9 cellular contexts compared by ENCODE assay signal in the genomic region with DNA sequence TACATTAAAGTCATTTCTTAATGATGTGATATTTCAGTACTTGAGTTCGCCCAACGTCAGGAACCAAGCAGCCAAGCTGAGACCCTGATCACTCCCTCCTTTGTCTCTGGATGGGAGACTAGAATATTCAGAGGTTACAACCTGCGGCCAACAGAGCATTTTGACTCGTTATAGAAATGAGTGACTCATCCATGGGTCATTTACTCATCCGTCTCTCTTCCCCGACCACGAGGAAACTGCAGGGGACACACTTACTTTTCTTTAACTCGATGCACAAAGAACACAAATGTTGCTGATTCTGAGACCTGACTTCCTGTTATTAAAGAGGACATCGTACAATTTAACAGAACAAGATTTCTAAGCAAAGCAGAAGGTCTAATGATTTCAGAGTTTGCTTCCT.
A peak's percentile ranks its signal among the peaks of the same experiment; 100 is the strongest.
DNase-seq lines count a peak whose midpoint lies in the region; ATAC-seq, FAIRE-seq and TF ChIP-seq lines count a peak whose summit lies in the region.
"Had no signal": no experiment of that assay in that cellular context is flagged by ENCODE, and none has a peak within 500 bp of the region (broad histone marks: within the 10 kb centered on the region; RNA-seq: fewer than 3 reads in every experiment).

No MANE protein-coding gene starts in this region.

- H3K9me3 ChIP-seq in K562 (replicated peaks; ENCODE audit: control insufficient read depth, insufficient read depth, low read depth, low read length) (no peaks in the 10 kb centered on the region), prostate gland (no peaks in the 10 kb centered on the region)

- ATAC-seq in K562 (no peak), HG02852 (IDR thresholded peaks at IDR 0.05; ENCODE audit: unreplicated experiment) (no peak), GM18909 (IDR thresholded peaks at IDR 0.05; ENCODE audit: poor library complexity, unreplicated experiment) (no peak)

- no peaks in the 10 kb centered on the region for H4K20me1 ChIP-seq in K562 (replicated peaks; ENCODE audit: control insufficient read depth, insufficient read depth, low read length)

- no peak for TF ChIP-seq POLR2A in K562 (conservative IDR thresholded peaks at IDR 0.05)
- no peak for TF ChIP-seq POLR2A in prostate gland (IDR thresholded peaks at IDR 0.05)

- no TSS peak for BruUV-seq in K562 (replicated peaks; lab: Mats Ljungman, UMichigan)

- no peak overlapping the region for H2AFZ ChIP-seq in K562 (ENCODE audit: low read depth, low read length)

- no peaks in the 10 kb centered on the region for H3K9me1 ChIP-seq in K562 (ENCODE audit: control insufficient read depth, insufficient read depth, low read length)

- intact Hi-C loops in K562 (cut with micrococcal nuclease): no loop called here
- intact Hi-C loops in prostate gland (cut with DNase I): no loop called here

- H3K36me3 ChIP-seq in K562 (ENCODE audit: control insufficient read depth, insufficient read depth, low read length): no peaks in the 10 kb centered on the region
- no peaks in the 10 kb centered on the region for H3K36me3 ChIP-seq in prostate gland

- H3K4me1 ChIP-seq in K562 (replicated peaks in 1 of 2; ENCODE audit: control insufficient read depth in 2 of 2, insufficient read depth in 2 of 2, low read length in 2 of 2) (no peaks in the 10 kb centered on the region), prostate gland (replicated peaks) (peaks cover 20% of the 10 kb centered on the region)

- H3K4me3 ChIP-seq in K562 (no peak overlapping the region), prostate gland (no peak overlapping the region)

- no peak overlapping the region for H3K27ac ChIP-seq in K562 (ENCODE audit: extremely low read depth, low read depth, low read length)
- no peak overlapping the region for H3K27ac ChIP-seq in prostate gland
- H3K27ac ChIP-seq: KMS-11 had no signal

- DNase-seq in Daoy (ENCODE audit: low read depth) (peak; percentile 75), HTR-8/SVneo (ENCODE audit: insufficient read length, low spot score) (peak; percentile 38), K562 (ENCODE audit: extremely low read depth in 1 of 4, low spot score in 3 of 4) (no peak), myocyte (ENCODE audit: low read depth) (peak; percentile 81), germinal center (ENCODE audit: low spot score) (no peak), prostate gland (ENCODE audit: low spot score) (no peak)

- CTCF ChIA-PET in K562 (lab: Yijun Ruan, JAX; ENCODE audit: low intra/inter-chr PET ratio): no interaction called here

- 0% methylated on average over 9 of the region's 9 CpGs for WGBS in K562 (ENCODE audit: insufficient coverage, low coverage, missing lambda C conversion rate)
- 48% methylated on average over 9 of the region's 9 CpGs for WGBS in prostate gland

- in situ Hi-C loops in K562 (cut with MboI): no loop called here

- TF ChIP-seq CTCF in K562 (IDR thresholded peaks at IDR 0.05 in 2 of 3, conservative IDR thresholded peaks at IDR 0.05 in 1 of 3; ENCODE audit: insufficient read depth in 2 of 3, low read depth in 1 of 3, low read length in 3 of 3) (no peak), prostate gland (IDR thresholded peaks at IDR 0.05) (no peak)

- no peaks in the 10 kb centered on the region for H3K79me2 ChIP-seq in K562 (ENCODE audit: control insufficient read depth, insufficient read depth, low read length)

- POLR2A ChIA-PET in K562 (lab: Yijun Ruan, JAX): no interaction called here

- H3K27me3 ChIP-seq in K562 (ENCODE audit: control insufficient read depth in 2 of 2, insufficient read depth in 2 of 2, low read length in 2 of 2) (peaks cover 0 to 29% of the 10 kb centered on the region in 2 experiments; a peak in 3 of 5 replicates), prostate gland (replicated peaks; ENCODE audit: insufficient read depth) (no peaks in the 10 kb centered on the region)

- TF ChIP-seq EP300 in K562 (IDR thresholded peaks at IDR 0.05; ENCODE audit: low read length): no peak

- H3K9ac ChIP-seq in K562 (ENCODE audit: insufficient read depth in 1 of 2, low read depth in 2 of 2, low read length in 2 of 2): no peak overlapping the region
- H3K9ac ChIP-seq: KMS-11 had no signal

- no peak overlapping the region for H3K4me2 ChIP-seq in K562 (ENCODE audit: insufficient read depth, low read length)
- H3K4me2 ChIP-seq: KMS-11 had no signal

- FAIRE-seq in HTR-8/SVneo (lab: Jason Lieb, UNC) (no peak), K562 (lab: Jason Lieb, UNC) (no peak)

- TF ChIP-seq RAD21 in K562 (CRISPR knock-in tag; conservative IDR thresholded peaks at IDR 0.05 in 1 of 2, IDR thresholded peaks at IDR 0.05 in 1 of 2): no peak

TF ChIP-seq in K562, 482 proteins besides CTCF, POLR2A, EP300 and RAD21:
- TF ChIP-seq FOSL1 (tag; conservative IDR thresholded peaks at IDR 0.05) (peak; percentile 36; the same call in 1 of the 2 replicates), TAL1 (IDR thresholded peaks at IDR 0.05) (no peak), CCAR2 (IDR thresholded peaks at IDR 0.05; ENCODE audit: low read depth, low read length) (no peak), ATF7 (IDR thresholded peaks at IDR 0.05) (no peak)
- TF ChIP-seq, protein P1, sequence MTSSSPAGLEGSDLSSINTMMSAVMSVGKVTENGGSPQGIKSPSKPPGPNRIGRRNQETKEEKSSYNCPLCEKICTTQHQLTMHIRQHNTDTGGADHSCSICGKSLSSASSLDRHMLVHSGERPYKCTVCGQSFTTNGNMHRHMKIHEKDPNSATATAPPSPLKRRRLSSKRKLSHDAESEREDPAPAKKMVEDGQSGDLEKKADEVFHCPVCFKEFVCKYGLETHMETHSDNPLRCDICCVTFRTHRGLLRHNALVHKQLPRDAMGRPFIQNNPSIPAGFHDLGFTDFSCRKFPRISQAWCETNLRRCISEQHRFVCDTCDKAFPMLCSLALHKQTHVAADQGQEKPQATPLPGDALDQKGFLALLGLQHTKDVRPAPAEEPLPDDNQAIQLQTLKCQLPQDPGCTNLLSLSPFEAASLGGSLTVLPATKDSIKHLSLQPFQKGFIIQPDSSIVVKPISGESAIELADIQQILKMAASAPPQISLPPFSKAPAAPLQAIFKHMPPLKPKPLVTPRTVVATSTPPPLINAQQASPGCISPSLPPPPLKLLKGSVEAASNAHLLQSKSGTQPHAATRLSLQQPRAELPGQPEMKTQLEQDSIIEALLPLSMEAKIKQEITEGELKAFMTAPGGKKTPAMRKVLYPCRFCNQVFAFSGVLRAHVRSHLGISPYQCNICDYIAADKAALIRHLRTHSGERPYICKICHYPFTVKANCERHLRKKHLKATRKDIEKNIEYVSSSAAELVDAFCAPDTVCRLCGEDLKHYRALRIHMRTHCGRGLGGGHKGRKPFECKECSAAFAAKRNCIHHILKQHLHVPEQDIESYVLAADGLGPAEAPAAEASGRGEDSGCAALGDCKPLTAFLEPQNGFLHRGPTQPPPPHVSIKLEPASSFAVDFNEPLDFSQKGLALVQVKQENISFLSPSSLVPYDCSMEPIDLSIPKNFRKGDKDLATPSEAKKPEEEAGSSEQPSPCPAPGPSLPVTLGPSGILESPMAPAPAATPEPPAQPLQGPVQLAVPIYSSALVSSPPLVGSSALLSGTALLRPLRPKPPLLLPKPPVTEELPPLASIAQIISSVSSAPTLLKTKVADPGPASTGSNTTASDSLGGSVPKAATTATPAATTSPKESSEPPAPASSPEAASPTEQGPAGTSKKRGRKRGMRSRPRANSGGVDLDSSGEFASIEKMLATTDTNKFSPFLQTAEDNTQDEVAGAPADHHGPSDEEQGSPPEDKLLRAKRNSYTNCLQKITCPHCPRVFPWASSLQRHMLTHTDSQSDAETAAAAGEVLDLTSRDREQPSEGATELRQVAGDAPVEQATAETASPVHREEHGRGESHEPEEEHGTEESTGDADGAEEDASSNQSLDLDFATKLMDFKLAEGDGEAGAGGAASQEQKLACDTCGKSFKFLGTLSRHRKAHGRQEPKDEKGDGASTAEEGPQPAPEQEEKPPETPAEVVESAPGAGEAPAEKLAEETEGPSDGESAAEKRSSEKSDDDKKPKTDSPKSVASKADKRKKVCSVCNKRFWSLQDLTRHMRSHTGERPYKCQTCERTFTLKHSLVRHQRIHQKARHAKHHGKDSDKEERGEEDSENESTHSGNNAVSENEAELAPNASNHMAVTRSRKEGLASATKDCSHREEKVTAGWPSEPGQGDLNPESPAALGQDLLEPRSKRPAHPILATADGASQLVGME (CRISPR knock-in tag; IDR thresholded peaks at IDR 0.05): no peak
- TF ChIP-seq, protein P2, sequence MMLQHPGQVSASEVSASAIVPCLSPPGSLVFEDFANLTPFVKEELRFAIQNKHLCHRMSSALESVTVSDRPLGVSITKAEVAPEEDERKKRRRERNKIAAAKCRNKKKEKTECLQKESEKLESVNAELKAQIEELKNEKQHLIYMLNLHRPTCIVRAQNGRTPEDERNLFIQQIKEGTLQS (IDR thresholded peaks at IDR 0.05): peak; percentile 29; the same call in 1 of the 2 replicates
- TF ChIP-seq, protein P2 (CRISPR knock-in tag; conservative IDR thresholded peaks at IDR 0.05): no peak

Comparison
In these comparisons a context has a peak if more than half of its experiments do, and no peak if none do; other contexts are left out.
1. DNase-seq: peak in Daoy (single experiment), HTR-8/SVneo (single experiment) and myocyte (single experiment); none in K562 (0 of 4), germinal center (single experiment) and prostate gland (single experiment).